11 cellular contexts compared by ENCODE assay signal in the genomic region with DNA sequence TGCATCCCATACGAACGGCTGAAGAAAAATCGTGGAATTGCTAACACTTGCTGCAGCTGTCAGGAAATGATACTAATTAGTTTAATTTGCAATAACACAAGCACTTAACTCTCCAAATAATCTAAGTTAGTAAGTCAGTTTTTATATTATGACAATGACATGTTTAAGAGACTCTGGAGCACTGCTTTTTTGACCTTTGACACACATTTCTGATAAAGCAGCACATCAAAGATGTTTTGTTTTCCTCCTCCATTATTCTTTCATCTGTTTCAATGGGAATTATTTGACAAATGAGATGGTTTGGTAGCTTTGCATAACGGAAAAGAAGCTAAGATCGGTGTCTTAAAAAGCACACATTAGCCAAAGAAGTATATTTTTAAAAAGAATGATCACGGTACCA.
DNase-seq lines count a peak whose midpoint lies in the region; ATAC-seq and TF ChIP-seq lines count a peak whose summit lies in the region.
"Had no signal": no experiment of that assay in that cellular context is flagged by ENCODE, and none has a peak within 500 bp of the region (broad histone marks: within the 10 kb centered on the region; RNA-seq: fewer than 3 reads in every experiment).

No MANE protein-coding gene starts in this region.

- no peak for TF ChIP-seq CTCF in left ventricle myocardium inferior (IDR thresholded peaks at IDR 0.05; ENCODE audit: borderline replicate concordance)
- no peak for TF ChIP-seq CTCF in endothelial cell (IDR thresholded peaks at IDR 0.05; ENCODE audit: unreplicated experiment)
- no peak for TF ChIP-seq CTCF in nephron progenitor cell (IDR thresholded peaks at IDR 0.05)

- H3K27me3 Mint-ChIP-seq in endothelial cell (ENCODE audit: unreplicated experiment) (no peaks in the 10 kb centered on the region), nephron progenitor cell (ENCODE audit: low read depth, poor library complexity) (peaks cover 8% of the 10 kb centered on the region)

- H3K36me3 ChIP-seq in left ventricle myocardium inferior (no peaks in the 10 kb centered on the region), urinary bladder (ENCODE audit: insufficient read depth) (no peaks in the 10 kb centered on the region)

- H3K4me3 Mint-ChIP-seq in endothelial cell (ENCODE audit: unreplicated experiment) (peak overlapping the region; percentile 66), nephron progenitor cell (peak overlapping the region; percentile 71)

- DNase-seq in left ventricle myocardium inferior (no peak), Right ventricle myocardium inferior (ENCODE audit: missing footprints) (no peak), endothelial cell (ENCODE audit: low spot score) (no peak), nephron progenitor cell (no peak), SHP77 treated with DMSO at 0.1 percent for 48 hours (lab: John Stamatoyannopoulos, UW) (no peak)
- DNase-seq: H7, NCI-H1048, T-helper 2 cell had no signal

- intact Hi-C loops in left ventricle myocardium inferior (cut with micrococcal nuclease) = no loop called here
- intact Hi-C loops in Right ventricle myocardium inferior (cut with DNase I) = no loop called here

- H3K9me3 ChIP-seq in left ventricle myocardium inferior (replicated peaks) = no peaks in the 10 kb centered on the region

- H3K9me3 Mint-ChIP-seq in endothelial cell (ENCODE audit: unreplicated experiment) (no peaks in the 10 kb centered on the region), nephron progenitor cell (no peaks in the 10 kb centered on the region)

- H3K27me3 ChIP-seq in left ventricle myocardium inferior (ENCODE audit: low read depth) = peaks cover 15% of the 10 kb centered on the region

- H3K36me3 Mint-ChIP-seq in endothelial cell (ENCODE audit: low read depth, unreplicated experiment) (no peaks in the 10 kb centered on the region), nephron progenitor cell (ENCODE audit: low read depth) (no peaks in the 10 kb centered on the region)

- WGBS in urinary bladder = 32% methylated on average over 6 of the region's 6 CpGs

- H3K27ac Mint-ChIP-seq in endothelial cell (ENCODE audit: unreplicated experiment) (no peak overlapping the region), nephron progenitor cell (peak overlapping the region; percentile 5)

- H3K4me1 ChIP-seq in left ventricle myocardium inferior (peaks cover 6% of the 10 kb centered on the region), urinary bladder (ENCODE audit: insufficient read depth) (no peaks in the 10 kb centered on the region)

- H3K4me1 Mint-ChIP-seq in endothelial cell (ENCODE audit: unreplicated experiment) (peaks cover 6% of the 10 kb centered on the region), nephron progenitor cell (peaks cover 48% of the 10 kb centered on the region)

- H3K27ac ChIP-seq in left ventricle myocardium inferior (replicated peaks) (no peak overlapping the region), urinary bladder (ENCODE audit: low read depth) (no peak overlapping the region)

- no peak for ATAC-seq in Right ventricle myocardium inferior
- ATAC-seq in GM18520 (IDR thresholded peaks at IDR 0.05; ENCODE audit: unreplicated experiment) = no peak
- no peak for ATAC-seq in GM21360 (IDR thresholded peaks at IDR 0.05; ENCODE audit: unreplicated experiment)

- peak overlapping the region; percentile 53 for H3K4me3 ChIP-seq in left ventricle myocardium inferior
- H3K4me3 ChIP-seq in urinary bladder (ENCODE audit: low read depth, low read length) = peak overlapping the region; percentile 19
